Comparison of ENCODE assay signal across 15 cellular contexts in genomic region chr22:35343664-35344550, GRCh38.
"Had no signal": no experiment of that assay in that cellular context is flagged by ENCODE, and none has a peak within 500 bp of the region (broad histone marks: within the 10 kb centered on the region; RNA-seq: fewer than 3 reads in every experiment).

No MANE protein-coding gene starts in this region.

- H3K27me3 ChIP-seq: body of pancreas, hepatocyte, uterus had no signal

- H2AFZ ChIP-seq: hepatocyte had no signal

- ATAC-seq: activated CD4-positive, CD25-positive, alpha-beta regulatory T cell treated with anti-CD3 and anti-CD28 coated beads, Interleukin-2, amount 50 U/mL, for 24 hours; body of pancreas; left colon; lower lobe of right lung had no signal

- H3K9me3 Mint-ChIP-seq: mesothelial cell of epicardium; nephron; stimulated activated naive B cell treated with anti-CD40 and anti-IgM and Interleukin-4, amounts not matched to agents 10 μg/mL and 1 μg/mL and 100 μg/mL, for 72 hours had no signal

- H3K4me3 Mint-ChIP-seq: activated naive CD8-positive, alpha-beta T cell; mesothelial cell of epicardium; nephron; stimulated activated naive B cell treated with anti-CD40 and anti-IgM and Interleukin-4, amounts not matched to agents 10 μg/mL and 1 μg/mL and 100 μg/mL, for 72 hours had no signal

- H3K4me3 ChIP-seq: body of pancreas, hepatocyte, lower lobe of right lung, uterus had no signal

- H3K36me3 ChIP-seq: uterus had no signal

- H3K79me2 ChIP-seq: hepatocyte had no signal

- H3K4me2 ChIP-seq: hepatocyte had no signal

- H3K4me1 ChIP-seq: body of pancreas, lower lobe of right lung, uterus had no signal

- H3K27ac ChIP-seq: body of pancreas, hepatocyte, lower lobe of right lung, uterus had no signal

- H3K27ac Mint-ChIP-seq: activated naive CD8-positive, alpha-beta T cell; mesothelial cell of epicardium; nephron; stimulated activated naive B cell treated with anti-CD40 and anti-IgM and Interleukin-4, amounts not matched to agents 10 μg/mL and 1 μg/mL and 100 μg/mL, for 72 hours had no signal

- DNase-seq: body of pancreas; dermis blood vessel endothelial cell; effector memory CD4-positive, alpha-beta T cell; foreskin fibroblast; left colon; lower lobe of right lung; retina; stimulated activated naive B cell treated with anti-CD40 and anti-IgM and Interleukin-4, amounts not matched to agents 10 μg/mL and 1 μg/mL and 100 μg/mL, for 72 hours; T1000; uterus had no signal

- H3K4me1 Mint-ChIP-seq: mesothelial cell of epicardium, nephron had no signal

- H3K9me3 ChIP-seq: body of pancreas, lower lobe of right lung, uterus had no signal

- H3K27me3 Mint-ChIP-seq: activated naive CD8-positive, alpha-beta T cell; stimulated activated naive B cell treated with anti-CD40 and anti-IgM and Interleukin-4, amounts not matched to agents 10 μg/mL and 1 μg/mL and 100 μg/mL, for 72 hours had no signal
